18 cellular contexts compared by ENCODE assay signal in the genomic region with DNA sequence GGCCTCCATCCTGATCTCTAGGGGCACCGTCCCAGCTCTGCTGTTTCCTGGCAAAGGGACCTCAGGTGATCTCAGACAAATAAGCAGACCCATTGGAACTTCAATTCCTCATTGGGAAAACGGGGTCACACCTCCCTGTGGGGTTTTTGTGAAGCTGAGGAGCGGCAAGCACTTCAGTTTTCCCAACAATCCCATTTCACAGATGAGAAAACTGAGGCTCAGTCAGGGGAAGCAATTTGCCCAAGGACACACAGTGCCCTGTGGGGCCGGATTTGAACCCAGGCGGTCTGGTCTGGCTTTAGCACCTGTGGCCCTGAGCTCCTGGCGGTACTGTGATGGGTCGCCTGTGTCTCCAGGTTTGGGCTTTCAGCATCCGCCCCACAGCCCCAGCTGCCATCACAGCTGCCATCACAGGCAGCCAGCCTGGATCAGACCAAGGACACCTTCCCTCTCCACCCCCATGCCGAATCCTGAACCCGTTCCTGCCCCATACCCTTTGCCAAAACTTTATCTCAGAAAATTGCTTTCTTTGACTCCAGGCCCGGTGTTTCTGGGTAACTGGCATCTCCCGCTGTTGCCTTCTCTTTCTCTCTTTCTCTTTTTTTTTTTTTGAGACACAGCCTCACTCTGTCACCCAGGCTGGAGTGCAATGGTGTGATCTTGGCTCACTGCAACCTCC. TPM values are rescaled to one million over a fixed set of nuclear protein-coding genes. Genes with fewer than 3 reads are reported as not detected.
DNase-seq lines count a peak whose midpoint lies in the region; ATAC-seq and TF ChIP-seq lines count a peak whose summit lies in the region.
"Had no signal": no experiment of that assay in that cellular context is flagged by ENCODE, and none has a peak within 500 bp of the region (broad histone marks: within the 10 kb centered on the region; RNA-seq: fewer than 3 reads in every experiment).

No MANE protein-coding gene starts in this region.

- peak overlapping the region in 56 of 59 donors; percentile 14 to 94 (median 80) for H3K27ac ChIP-seq in dorsolateral prefrontal cortex
- peak overlapping the region; percentile 44 for H3K27ac ChIP-seq in vagina
- H3K27ac ChIP-seq: A549, parathyroid adenoma had no signal

- intact Hi-C loops in left cardiac atrium (cut with DNase I) = no loop called here
- intact Hi-C loops in Right ventricle myocardium superior (cut with DNase I) = no loop called here
- intact Hi-C loops in dorsolateral prefrontal cortex (cut with DNase I) = no loop called here
- intact Hi-C loops in vagina (cut with DNase I) = no loop called here
- intact Hi-C loops in posterior cingulate gyrus (cut with DNase I) = no loop called here

- H3K4me3 ChIP-seq in dorsolateral prefrontal cortex = no peak overlapping the region
- no peak overlapping the region for H3K4me3 ChIP-seq in vagina
- H3K4me3 ChIP-seq: A549; BLaER1 treated with 17β-estradiol and CSF1 and Interleukin-3, amounts not matched to agents 10 nM and 100 nM; lung had no signal

- H3K9me3 Mint-ChIP-seq in nephron = no peaks in the 10 kb centered on the region
- H3K9me3 Mint-ChIP-seq: naive thymus-derived CD4-positive, alpha-beta T cell; stimulated activated naive CD8-positive, alpha-beta T cell treated with anti-CD3 and anti-CD28 coated beads, Interleukin-15, Interleukin-2, amounts not matched to agents 100 ng/mL and 50 ng/mL, for 24 hours had no signal

- no peak for TF ChIP-seq CTCF in dorsolateral prefrontal cortex (IDR thresholded peaks at IDR 0.05 in 54 of 56, conservative IDR thresholded peaks at IDR 0.05 in 2 of 56; ENCODE audit: low read depth in 1 of 56, partially characterized antibody in 56 of 56)
- no peak for TF ChIP-seq CTCF in nephron (IDR thresholded peaks at IDR 0.05; ENCODE audit: unreplicated experiment in 3 of 3)
- no peak for TF ChIP-seq CTCF in vagina (IDR thresholded peaks at IDR 0.05)

- DNase-seq in left cardiac atrium (no peak), Right ventricle myocardium superior (no peak), dorsolateral prefrontal cortex (no peak), vagina (ENCODE audit: extremely low spot score in 2 of 2) (no peak), DMS153 (lab: John Stamatoyannopoulos, UW) (no peak), posterior cingulate gyrus (no peak)
- DNase-seq: effector CD4-positive, alpha-beta T cell; naive thymus-derived CD4-positive, alpha-beta T cell; NK-92 treated with Interleukin-12 subunit alpha and Interleukin-12 subunit beta, amount 100 ng/mL, for 24 hours; stimulated activated CD4-positive, alpha-beta T cell treated with anti-CD3 and anti-CD28 coated beads, Interleukin-1b, Interleukin-23, amount 100 ng/mL, for 48 hours had no signal

- H3K27me3 Mint-ChIP-seq in nephron (ENCODE audit: low read depth) = peaks cover 4% of the 10 kb centered on the region
- H3K27me3 Mint-ChIP-seq: activated naive CD8-positive, alpha-beta T cell; stimulated activated naive CD8-positive, alpha-beta T cell treated with anti-CD3 and anti-CD28 coated beads, Interleukin-15, Interleukin-2, amounts not matched to agents 100 ng/mL and 50 ng/mL, for 24 hours had no signal

- ATAC-seq in left cardiac atrium (peak; percentile 33 to 40), Right ventricle myocardium superior (ENCODE audit: poor library complexity) (no peak), GM21737 (IDR thresholded peaks at IDR 0.05; ENCODE audit: unreplicated experiment) (no peak)
- ATAC-seq: A549; naive thymus-derived CD4-positive, alpha-beta T cell had no signal

- H3K27me3 ChIP-seq in dorsolateral prefrontal cortex (no peaks in the 10 kb centered on the region), vagina (no peaks in the 10 kb centered on the region)
- H3K27me3 ChIP-seq: BLaER1 treated with 17β-estradiol and CSF1 and Interleukin-3, amounts not matched to agents 10 nM and 100 nM had no signal

- no peak for TF ChIP-seq POLR2A in vagina (IDR thresholded peaks at IDR 0.05)

- H3K4me3 Mint-ChIP-seq in nephron = no peak overlapping the region
- H3K4me3 Mint-ChIP-seq: activated naive CD8-positive, alpha-beta T cell; naive thymus-derived CD4-positive, alpha-beta T cell; stimulated activated naive CD8-positive, alpha-beta T cell treated with anti-CD3 and anti-CD28 coated beads, Interleukin-15, Interleukin-2, amounts not matched to agents 100 ng/mL and 50 ng/mL, for 24 hours had no signal

- H3K9me3 ChIP-seq in vagina = no peaks in the 10 kb centered on the region
- H3K9me3 ChIP-seq: A549; BLaER1 treated with 17β-estradiol and CSF1 and Interleukin-3, amounts not matched to agents 10 nM and 100 nM had no signal

- H3K4me1 Mint-ChIP-seq in nephron = peaks cover 47% of the 10 kb centered on the region

- H3K27ac Mint-ChIP-seq in nephron = peak overlapping the region in 2 of 3 experiments; percentile 72 to 80
- H3K27ac Mint-ChIP-seq: activated naive CD8-positive, alpha-beta T cell; naive thymus-derived CD4-positive, alpha-beta T cell; stimulated activated naive CD8-positive, alpha-beta T cell treated with anti-CD3 and anti-CD28 coated beads, Interleukin-15, Interleukin-2, amounts not matched to agents 100 ng/mL and 50 ng/mL, for 24 hours had no signal

- peaks cover 73% of the 10 kb centered on the region for H3K4me1 ChIP-seq in vagina
- H3K4me1 ChIP-seq: parathyroid adenoma had no signal

- no peaks in the 10 kb centered on the region for H3K36me3 ChIP-seq in vagina

- H3K36me3 Mint-ChIP-seq in nephron (ENCODE audit: low read depth) = no peaks in the 10 kb centered on the region
- H3K36me3 Mint-ChIP-seq: activated naive CD8-positive, alpha-beta T cell; naive thymus-derived CD4-positive, alpha-beta T cell had no signal

RNA-seq across cellular contexts. Expression of gene NCS1, which starts 26.4 kb away (rescaled TPM):
- total RNA-seq in left cardiac atrium (10 to 100 TPM in 1 of 2 donors, 1 to 10 TPM in 1; 8.2 to 11.5 TPM), Right ventricle myocardium superior (5.0 TPM), dorsolateral prefrontal cortex (100 to 1,000 TPM; 134 to 718 (median 501) TPM), vagina (20.4 TPM)

Comparison
In these comparisons a context has a peak if more than half of its experiments do, and no peak if none do; other contexts are left out.
1. ATAC-seq: peak in left cardiac atrium (2 of 2); none in Right ventricle myocardium superior (single experiment) and GM21737 (single experiment).